In genomic region chr4:159195400-159195799, GRCh38 we compare ENCODE assay signal across 22 cellular contexts.
"Had no signal": no experiment of that assay in that cellular context is flagged by ENCODE, and none has a peak within 500 bp of the region (broad histone marks: within the 10 kb centered on the region; RNA-seq: fewer than 3 reads in every experiment).

No MANE protein-coding gene starts in this region.

- H2AFZ ChIP-seq: PC-9 had no signal

- H3K27ac ChIP-seq: adrenal gland, coronary artery, PC-9 had no signal

- ATAC-seq: activated CD8-positive, alpha-beta T cell treated with anti-CD3 and anti-CD28 coated beads, Interleukin-2, amount 10 ng/mL, durations not matched to agents 7 days and 5 days; T-helper 17 cell; WTC11 had no signal

- H3K4me2 ChIP-seq: PC-9 had no signal

- H3K9me3 ChIP-seq: adrenal gland had no signal

- H3K27me3 ChIP-seq: adrenal gland had no signal

- H3K4me1 ChIP-seq: adrenal gland had no signal

- H3K4me3 ChIP-seq: adrenal gland, coronary artery, PC-9 had no signal

- DNase-seq: activated CD4-positive, alpha-beta T cell treated with anti-CD3 and anti-CD28 coated beads for 48 hours; activated CD4-positive, alpha-beta T cell treated with anti-CD3 and anti-CD28 coated beads, Interleukin-2, amount 50 U/mL, for 4 hours; activated CD4-positive, CD25-positive, alpha-beta regulatory T cell treated with anti-CD3 and anti-CD28 coated beads, Interleukin-2, amount 50 U/mL, for 72 hours; activated CD8-positive, alpha-beta memory T cell treated with anti-CD3 and anti-CD28 coated beads, Interleukin-2, amount 50 U/mL, for 48 hours; activated CD8-positive, alpha-beta T cell treated with anti-CD3 and anti-CD28 coated beads, Interleukin-2, amount 10 ng/mL, durations not matched to agents 7 days and 5 days; activated naive CD4-positive, alpha-beta T cell treated with anti-CD3 and anti-CD28 coated beads, Interleukin-2, amount 50 U/mL, for 16 hours; activated naive CD8-positive, alpha-beta T cell treated with anti-CD3 and anti-CD28 coated beads, Interleukin-2, amount 10 ng/mL, durations not matched to agents 7 days and 5 days; activated T-cell treated with anti-CD3 and anti-CD28 coated beads, Interleukin-2, amount 50 U/mL, for 1 hour; adrenal gland; anterior cingulate cortex; central memory CD4-positive, alpha-beta T cell; NCI-H1048; NCI-H1694; NCI-H2029; NCI-H446; NCI-H524; PC-9; SHP77 treated with DMSO at 0.1 percent for 48 hours; T-helper 17 cell; T-helper 9 cell had no signal

- H3K36me3 ChIP-seq: adrenal gland had no signal
